1 cellular context compared by ENCODE assay signal in the genomic region with DNA sequence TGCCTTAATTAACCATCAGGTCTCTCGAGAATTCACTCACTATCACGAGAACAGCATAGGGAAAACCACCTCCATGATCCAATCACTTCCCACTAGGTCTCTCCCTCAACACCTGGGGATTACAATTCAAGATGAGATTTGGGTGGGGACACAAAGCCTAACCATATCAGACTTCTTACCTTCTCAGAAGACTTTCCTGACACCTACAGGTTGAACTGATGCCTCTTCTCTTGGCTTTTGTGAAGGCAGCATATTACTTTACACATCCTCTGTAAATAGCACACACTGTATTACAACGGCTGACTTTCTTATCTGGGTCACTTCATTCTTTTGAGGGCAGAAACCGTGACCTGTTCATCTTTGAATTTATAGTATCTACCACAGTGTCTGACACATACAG.
TF ChIP-seq lines count a peak whose summit lies in the region.

No MANE protein-coding gene starts in this region.

TF ChIP-seq in HepG2, 621 proteins besides CTCF, POLR2A, EP300 and RAD21 (continued from another document and continues in another):
- TF ChIP-seq, protein P1, sequence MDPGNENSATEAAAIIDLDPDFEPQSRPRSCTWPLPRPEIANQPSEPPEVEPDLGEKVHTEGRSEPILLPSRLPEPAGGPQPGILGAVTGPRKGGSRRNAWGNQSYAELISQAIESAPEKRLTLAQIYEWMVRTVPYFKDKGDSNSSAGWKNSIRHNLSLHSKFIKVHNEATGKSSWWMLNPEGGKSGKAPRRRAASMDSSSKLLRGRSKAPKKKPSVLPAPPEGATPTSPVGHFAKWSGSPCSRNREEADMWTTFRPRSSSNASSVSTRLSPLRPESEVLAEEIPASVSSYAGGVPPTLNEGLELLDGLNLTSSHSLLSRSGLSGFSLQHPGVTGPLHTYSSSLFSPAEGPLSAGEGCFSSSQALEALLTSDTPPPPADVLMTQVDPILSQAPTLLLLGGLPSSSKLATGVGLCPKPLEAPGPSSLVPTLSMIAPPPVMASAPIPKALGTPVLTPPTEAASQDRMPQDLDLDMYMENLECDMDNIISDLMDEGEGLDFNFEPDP (CRISPR knock-in tag; conservative IDR thresholded peaks at IDR 0.05) = no peak
- TF ChIP-seq ZBTB42 (CRISPR knock-in tag; IDR thresholded peaks at IDR 0.05) (no peak), STAT5B (CRISPR knock-in tag; IDR thresholded peaks at IDR 0.05) (no peak), TBL1XR1 (IDR thresholded peaks at IDR 0.05; ENCODE audit: borderline replicate concordance, low read length, partially characterized antibody) (no peak), ZNF563 (CRISPR knock-in tag; IDR thresholded peaks at IDR 0.05) (no peak), POGZ (CRISPR knock-in tag; IDR thresholded peaks at IDR 0.05) (peak; percentile 60), SIX4 (CRISPR knock-in tag; IDR thresholded peaks at IDR 0.05) (no peak), ZNF10 (CRISPR knock-in tag; IDR thresholded peaks at IDR 0.05; ENCODE audit: borderline replicate concordance, low read depth) (no peak), ZNF614 (CRISPR knock-in tag; IDR thresholded peaks at IDR 0.05; ENCODE audit: borderline replicate concordance) (0 out of 2 replicates have a peak, but pooled peaks have one; percentile 11), ZNF44 (CRISPR knock-in tag; IDR thresholded peaks at IDR 0.05) (no peak), ZNF777 (CRISPR knock-in tag; IDR thresholded peaks at IDR 0.05) (no peak), PTBP1 (IDR thresholded peaks at IDR 0.05; ENCODE audit: low read depth, low read length, poor library complexity, severe bottlenecking) (no peak), ZNF17 (CRISPR knock-in tag; IDR thresholded peaks at IDR 0.05) (no peak), HMGA1 (CRISPR knock-in tag; conservative IDR thresholded peaks at IDR 0.05) (no peak), CEBPG (CRISPR knock-in tag; IDR thresholded peaks at IDR 0.05) (no peak), GPN1 (CRISPR knock-in tag; IDR thresholded peaks at IDR 0.05; ENCODE audit: borderline replicate concordance) (no peak), SOX13 (IDR thresholded peaks at IDR 0.05) (no peak), SOX13 (CRISPR knock-in tag; conservative IDR thresholded peaks at IDR 0.05 in 1 of 2, IDR thresholded peaks at IDR 0.05 in 1 of 2) (no peak), SMARCE1 (IDR thresholded peaks at IDR 0.05; ENCODE audit: borderline replicate concordance) (no peak), ZNF607 (CRISPR knock-in tag; IDR thresholded peaks at IDR 0.05; ENCODE audit: borderline replicate concordance) (no peak), SMC3 (IDR thresholded peaks at IDR 0.05; ENCODE audit: low read length) (no peak; the same call in 1 of the 2 replicates), ZMYM2 (CRISPR knock-in tag; IDR thresholded peaks at IDR 0.05) (peak; percentile 72), TAF15 (IDR thresholded peaks at IDR 0.05; ENCODE audit: low read depth, low read length, poor library complexity, severe bottlenecking) (no peak), KLF12 (CRISPR knock-in tag; IDR thresholded peaks at IDR 0.05; ENCODE audit: borderline replicate concordance) (no peak), SSRP1 (CRISPR knock-in tag; IDR thresholded peaks at IDR 0.05) (no peak), ZNF549 (CRISPR knock-in tag; IDR thresholded peaks at IDR 0.05) (no peak), ATF5 (CRISPR knock-in tag; IDR thresholded peaks at IDR 0.05; ENCODE audit: low read depth) (no peak), ASH2L (IDR thresholded peaks at IDR 0.05; ENCODE audit: insufficient read length, low read depth, low read length) (no peak), ZNF432 (CRISPR knock-in tag; IDR thresholded peaks at IDR 0.05; ENCODE audit: borderline replicate concordance) (no peak), THRA (CRISPR knock-in tag; IDR thresholded peaks at IDR 0.05; ENCODE audit: borderline replicate concordance) (no peak), IRX3 (CRISPR knock-in tag; IDR thresholded peaks at IDR 0.05; ENCODE audit: borderline replicate concordance, low read depth) (no peak), HOXA9 (CRISPR knock-in tag; IDR thresholded peaks at IDR 0.05; ENCODE audit: borderline replicate concordance) (no peak), YEATS4 (CRISPR knock-in tag; IDR thresholded peaks at IDR 0.05; ENCODE audit: borderline replicate concordance) (no peak), GTF2F1 (IDR thresholded peaks at IDR 0.05; ENCODE audit: low read length) (no peak), KAT8 (CRISPR knock-in tag; IDR thresholded peaks at IDR 0.05) (no peak), ZBTB43 (CRISPR knock-in tag; conservative IDR thresholded peaks at IDR 0.05) (no peak), FOXA1 (IDR thresholded peaks at IDR 0.05) (no peak), FOXA1 (CRISPR knock-in tag; IDR thresholded peaks at IDR 0.05) (0 out of 2 replicates have a peak, but pooled peaks have one; percentile 11), ZNF710 (CRISPR knock-in tag; IDR thresholded peaks at IDR 0.05; ENCODE audit: borderline replicate concordance) (no peak)
- TF ChIP-seq, protein P2, sequence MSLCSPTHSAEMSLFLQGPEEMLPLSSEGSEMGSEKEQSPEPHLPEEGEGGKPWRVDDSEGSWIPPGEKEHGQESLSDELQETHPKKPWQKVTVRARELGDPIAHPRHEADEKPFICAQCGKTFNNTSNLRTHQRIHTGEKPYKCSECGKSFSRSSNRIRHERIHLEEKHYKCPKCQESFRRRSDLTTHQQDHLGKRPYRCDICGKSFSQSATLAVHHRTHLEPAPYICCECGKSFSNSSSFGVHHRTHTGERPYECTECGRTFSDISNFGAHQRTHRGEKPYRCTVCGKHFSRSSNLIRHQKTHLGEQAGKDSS (CRISPR knock-in tag; IDR thresholded peaks at IDR 0.05; ENCODE audit: borderline replicate concordance, low read depth) = 0 out of 2 replicates have a peak, but pooled peaks have one; percentile 14
- TF ChIP-seq, protein P3, sequence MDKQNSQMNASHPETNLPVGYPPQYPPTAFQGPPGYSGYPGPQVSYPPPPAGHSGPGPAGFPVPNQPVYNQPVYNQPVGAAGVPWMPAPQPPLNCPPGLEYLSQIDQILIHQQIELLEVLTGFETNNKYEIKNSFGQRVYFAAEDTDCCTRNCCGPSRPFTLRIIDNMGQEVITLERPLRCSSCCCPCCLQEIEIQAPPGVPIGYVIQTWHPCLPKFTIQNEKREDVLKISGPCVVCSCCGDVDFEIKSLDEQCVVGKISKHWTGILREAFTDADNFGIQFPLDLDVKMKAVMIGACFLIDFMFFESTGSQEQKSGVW (CRISPR knock-in tag; IDR thresholded peaks at IDR 0.05; ENCODE audit: borderline replicate concordance) = no peak
- TF ChIP-seq, protein P4, sequence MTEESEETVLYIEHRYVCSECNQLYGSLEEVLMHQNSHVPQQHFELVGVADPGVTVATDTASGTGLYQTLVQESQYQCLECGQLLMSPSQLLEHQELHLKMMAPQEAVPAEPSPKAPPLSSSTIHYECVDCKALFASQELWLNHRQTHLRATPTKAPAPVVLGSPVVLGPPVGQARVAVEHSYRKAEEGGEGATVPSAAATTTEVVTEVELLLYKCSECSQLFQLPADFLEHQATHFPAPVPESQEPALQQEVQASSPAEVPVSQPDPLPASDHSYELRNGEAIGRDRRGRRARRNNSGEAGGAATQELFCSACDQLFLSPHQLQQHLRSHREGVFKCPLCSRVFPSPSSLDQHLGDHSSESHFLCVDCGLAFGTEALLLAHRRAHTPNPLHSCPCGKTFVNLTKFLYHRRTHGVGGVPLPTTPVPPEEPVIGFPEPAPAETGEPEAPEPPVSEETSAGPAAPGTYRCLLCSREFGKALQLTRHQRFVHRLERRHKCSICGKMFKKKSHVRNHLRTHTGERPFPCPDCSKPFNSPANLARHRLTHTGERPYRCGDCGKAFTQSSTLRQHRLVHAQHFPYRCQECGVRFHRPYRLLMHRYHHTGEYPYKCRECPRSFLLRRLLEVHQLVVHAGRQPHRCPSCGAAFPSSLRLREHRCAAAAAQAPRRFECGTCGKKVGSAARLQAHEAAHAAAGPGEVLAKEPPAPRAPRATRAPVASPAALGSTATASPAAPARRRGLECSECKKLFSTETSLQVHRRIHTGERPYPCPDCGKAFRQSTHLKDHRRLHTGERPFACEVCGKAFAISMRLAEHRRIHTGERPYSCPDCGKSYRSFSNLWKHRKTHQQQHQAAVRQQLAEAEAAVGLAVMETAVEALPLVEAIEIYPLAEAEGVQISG (CRISPR knock-in tag; IDR thresholded peaks at IDR 0.05) = no peak
- TF ChIP-seq, protein P5, sequence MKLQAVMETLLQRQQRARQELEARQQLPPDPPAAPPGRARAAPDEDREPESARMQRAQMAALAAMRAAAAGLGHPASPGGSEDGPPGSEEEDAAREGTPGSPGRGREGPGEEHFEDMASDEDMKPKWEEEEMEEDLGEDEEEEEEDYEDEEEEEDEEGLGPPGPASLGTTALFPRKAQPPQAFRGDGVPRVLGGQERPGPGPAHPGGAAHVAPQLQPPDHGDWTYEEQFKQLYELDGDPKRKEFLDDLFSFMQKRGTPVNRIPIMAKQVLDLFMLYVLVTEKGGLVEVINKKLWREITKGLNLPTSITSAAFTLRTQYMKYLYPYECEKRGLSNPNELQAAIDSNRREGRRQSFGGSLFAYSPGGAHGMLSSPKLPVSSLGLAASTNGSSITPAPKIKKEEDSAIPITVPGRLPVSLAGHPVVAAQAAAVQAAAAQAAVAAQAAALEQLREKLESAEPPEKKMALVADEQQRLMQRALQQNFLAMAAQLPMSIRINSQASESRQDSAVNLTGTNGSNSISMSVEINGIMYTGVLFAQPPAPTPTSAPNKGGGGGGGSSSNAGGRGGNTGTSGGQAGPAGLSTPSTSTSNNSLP (IDR thresholded peaks at IDR 0.05; ENCODE audit: low read depth, low read length) = no peak
- TF ChIP-seq, protein P6, sequence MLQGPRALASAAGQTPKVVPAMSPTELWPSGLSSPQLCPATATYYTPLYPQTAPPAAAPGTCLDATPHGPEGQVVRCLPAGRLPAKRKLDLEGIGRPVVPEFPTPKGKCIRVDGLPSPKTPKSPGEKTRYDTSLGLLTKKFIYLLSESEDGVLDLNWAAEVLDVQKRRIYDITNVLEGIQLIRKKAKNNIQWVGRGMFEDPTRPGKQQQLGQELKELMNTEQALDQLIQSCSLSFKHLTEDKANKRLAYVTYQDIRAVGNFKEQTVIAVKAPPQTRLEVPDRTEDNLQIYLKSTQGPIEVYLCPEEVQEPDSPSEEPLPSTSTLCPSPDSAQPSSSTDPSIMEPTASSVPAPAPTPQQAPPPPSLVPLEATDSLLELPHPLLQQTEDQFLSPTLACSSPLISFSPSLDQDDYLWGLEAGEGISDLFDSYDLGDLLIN (CRISPR knock-in tag; IDR thresholded peaks at IDR 0.05; ENCODE audit: borderline replicate concordance) = no peak
- TF ChIP-seq, protein P7, sequence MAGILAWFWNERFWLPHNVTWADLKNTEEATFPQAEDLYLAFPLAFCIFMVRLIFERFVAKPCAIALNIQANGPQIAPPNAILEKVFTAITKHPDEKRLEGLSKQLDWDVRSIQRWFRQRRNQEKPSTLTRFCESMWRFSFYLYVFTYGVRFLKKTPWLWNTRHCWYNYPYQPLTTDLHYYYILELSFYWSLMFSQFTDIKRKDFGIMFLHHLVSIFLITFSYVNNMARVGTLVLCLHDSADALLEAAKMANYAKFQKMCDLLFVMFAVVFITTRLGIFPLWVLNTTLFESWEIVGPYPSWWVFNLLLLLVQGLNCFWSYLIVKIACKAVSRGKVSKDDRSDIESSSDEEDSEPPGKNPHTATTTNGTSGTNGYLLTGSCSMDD (CRISPR knock-in tag; IDR thresholded peaks at IDR 0.05) = no peak
- TF ChIP-seq, protein P8, sequence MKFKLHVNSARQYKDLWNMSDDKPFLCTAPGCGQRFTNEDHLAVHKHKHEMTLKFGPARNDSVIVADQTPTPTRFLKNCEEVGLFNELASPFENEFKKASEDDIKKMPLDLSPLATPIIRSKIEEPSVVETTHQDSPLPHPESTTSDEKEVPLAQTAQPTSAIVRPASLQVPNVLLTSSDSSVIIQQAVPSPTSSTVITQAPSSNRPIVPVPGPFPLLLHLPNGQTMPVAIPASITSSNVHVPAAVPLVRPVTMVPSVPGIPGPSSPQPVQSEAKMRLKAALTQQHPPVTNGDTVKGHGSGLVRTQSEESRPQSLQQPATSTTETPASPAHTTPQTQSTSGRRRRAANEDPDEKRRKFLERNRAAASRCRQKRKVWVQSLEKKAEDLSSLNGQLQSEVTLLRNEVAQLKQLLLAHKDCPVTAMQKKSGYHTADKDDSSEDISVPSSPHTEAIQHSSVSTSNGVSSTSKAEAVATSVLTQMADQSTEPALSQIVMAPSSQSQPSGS (CRISPR knock-in tag; IDR thresholded peaks at IDR 0.05) = no peak
